1 cellular context compared by ENCODE assay signal in the genomic region with DNA sequence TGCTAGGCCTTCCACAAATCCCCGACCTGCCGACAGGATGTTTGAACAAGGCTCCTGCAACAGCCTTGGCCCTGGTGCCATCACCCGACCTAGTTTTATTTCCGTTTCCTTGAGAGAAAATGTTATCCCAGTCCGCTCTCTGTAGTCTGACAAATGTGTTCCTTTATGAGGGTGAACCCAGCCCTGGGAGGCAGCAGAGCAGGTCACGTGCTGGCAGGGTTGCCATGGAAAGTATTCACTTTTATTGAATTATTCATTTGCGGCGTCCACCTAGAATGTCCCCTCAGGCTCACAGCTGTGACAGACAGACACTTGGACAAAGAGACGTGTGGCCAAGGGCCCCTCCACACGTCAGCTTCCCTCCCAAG.
TF ChIP-seq lines count a peak whose summit lies in the region.

No MANE protein-coding gene starts in this region.

TF ChIP-seq in GM23338, 12 proteins besides CTCF, POLR2A, EP300 and RAD21 (continued from another document):
- TF ChIP-seq, protein P1, sequence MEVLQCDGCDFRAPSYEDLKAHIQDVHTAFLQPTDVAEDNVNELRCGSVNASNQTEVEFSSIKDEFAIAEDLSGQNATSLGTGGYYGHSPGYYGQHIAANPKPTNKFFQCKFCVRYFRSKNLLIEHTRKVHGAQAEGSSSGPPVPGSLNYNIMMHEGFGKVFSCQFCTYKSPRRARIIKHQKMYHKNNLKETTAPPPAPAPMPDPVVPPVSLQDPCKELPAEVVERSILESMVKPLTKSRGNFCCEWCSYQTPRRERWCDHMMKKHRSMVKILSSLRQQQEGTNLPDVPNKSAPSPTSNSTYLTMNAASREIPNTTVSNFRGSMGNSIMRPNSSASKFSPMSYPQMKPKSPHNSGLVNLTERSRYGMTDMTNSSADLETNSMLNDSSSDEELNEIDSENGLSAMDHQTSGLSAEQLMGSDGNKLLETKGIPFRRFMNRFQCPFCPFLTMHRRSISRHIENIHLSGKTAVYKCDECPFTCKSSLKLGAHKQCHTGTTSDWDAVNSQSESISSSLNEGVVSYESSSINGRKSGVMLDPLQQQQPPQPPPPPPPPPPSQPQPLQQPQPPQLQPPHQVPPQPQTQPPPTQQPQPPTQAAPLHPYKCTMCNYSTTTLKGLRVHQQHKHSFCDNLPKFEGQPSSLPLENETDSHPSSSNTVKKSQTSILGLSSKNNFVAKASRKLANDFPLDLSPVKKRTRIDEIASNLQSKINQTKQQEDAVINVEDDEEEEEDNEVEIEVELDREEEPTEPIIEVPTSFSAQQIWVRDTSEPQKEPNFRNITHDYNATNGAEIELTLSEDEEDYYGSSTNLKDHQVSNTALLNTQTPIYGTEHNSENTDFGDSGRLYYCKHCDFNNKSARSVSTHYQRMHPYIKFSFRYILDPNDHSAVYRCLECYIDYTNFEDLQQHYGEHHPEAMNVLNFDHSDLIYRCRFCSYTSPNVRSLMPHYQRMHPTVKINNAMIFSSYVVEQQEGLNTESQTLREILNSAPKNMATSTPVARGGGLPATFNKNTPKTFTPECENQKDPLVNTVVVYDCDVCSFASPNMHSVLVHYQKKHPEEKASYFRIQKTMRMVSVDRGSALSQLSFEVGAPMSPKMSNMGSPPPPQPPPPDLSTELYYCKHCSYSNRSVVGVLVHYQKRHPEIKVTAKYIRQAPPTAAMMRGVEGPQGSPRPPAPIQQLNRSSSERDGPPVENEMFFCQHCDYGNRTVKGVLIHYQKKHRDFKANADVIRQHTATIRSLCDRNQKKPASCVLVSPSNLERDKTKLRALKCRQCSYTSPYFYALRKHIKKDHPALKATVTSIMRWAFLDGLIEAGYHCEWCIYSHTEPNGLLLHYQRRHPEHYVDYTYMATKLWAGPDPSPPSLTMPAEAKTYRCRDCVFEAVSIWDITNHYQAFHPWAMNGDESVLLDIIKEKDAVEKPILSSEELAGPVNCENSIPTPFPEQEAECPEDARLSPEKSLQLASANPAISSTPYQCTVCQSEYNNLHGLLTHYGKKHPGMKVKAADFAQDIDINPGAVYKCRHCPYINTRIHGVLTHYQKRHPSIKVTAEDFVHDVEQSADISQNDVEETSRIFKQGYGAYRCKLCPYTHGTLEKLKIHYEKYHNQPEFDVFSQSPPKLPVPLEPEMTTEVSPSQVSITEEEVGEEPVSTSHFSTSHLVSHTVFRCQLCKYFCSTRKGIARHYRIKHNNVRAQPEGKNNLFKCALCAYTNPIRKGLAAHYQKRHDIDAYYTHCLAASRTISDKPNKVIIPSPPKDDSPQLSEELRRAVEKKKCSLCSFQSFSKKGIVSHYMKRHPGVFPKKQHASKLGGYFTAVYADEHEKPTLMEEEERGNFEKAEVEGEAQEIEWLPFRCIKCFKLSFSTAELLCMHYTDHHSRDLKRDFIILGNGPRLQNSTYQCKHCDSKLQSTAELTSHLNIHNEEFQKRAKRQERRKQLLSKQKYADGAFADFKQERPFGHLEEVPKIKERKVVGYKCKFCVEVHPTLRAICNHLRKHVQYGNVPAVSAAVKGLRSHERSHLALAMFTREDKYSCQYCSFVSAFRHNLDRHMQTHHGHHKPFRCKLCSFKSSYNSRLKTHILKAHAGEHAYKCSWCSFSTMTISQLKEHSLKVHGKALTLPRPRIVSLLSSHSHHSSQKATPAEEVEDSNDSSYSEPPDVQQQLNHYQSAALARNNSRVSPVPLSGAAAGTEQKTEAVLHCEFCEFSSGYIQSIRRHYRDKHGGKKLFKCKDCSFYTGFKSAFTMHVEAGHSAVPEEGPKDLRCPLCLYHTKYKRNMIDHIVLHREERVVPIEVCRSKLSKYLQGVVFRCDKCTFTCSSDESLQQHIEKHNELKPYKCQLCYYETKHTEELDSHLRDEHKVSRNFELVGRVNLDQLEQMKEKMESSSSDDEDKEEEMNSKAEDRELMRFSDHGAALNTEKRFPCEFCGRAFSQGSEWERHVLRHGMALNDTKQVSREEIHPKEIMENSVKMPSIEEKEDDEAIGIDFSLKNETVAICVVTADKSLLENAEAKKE (CRISPR knock-in tag; IDR thresholded peaks at IDR 0.05) = no peak
- TF ChIP-seq POLR2AphosphoS5 (IDR thresholded peaks at IDR 0.05; ENCODE audit: low read depth) (no peak), EZH2 (IDR thresholded peaks at IDR 0.05; ENCODE audit: low read depth, unreplicated experiment) (no peak), STAT1 (IDR thresholded peaks at IDR 0.05; ENCODE audit: unreplicated experiment) (no peak), ZNF114 (CRISPR knock-in tag; IDR thresholded peaks at IDR 0.05) (no peak), EZH2phosphoT487 (IDR thresholded peaks at IDR 0.05; ENCODE audit: unreplicated experiment) (no peak), NANOG (IDR thresholded peaks at IDR 0.05; ENCODE audit: borderline replicate concordance) (no peak)
- TF ChIP-seq, protein P2, sequence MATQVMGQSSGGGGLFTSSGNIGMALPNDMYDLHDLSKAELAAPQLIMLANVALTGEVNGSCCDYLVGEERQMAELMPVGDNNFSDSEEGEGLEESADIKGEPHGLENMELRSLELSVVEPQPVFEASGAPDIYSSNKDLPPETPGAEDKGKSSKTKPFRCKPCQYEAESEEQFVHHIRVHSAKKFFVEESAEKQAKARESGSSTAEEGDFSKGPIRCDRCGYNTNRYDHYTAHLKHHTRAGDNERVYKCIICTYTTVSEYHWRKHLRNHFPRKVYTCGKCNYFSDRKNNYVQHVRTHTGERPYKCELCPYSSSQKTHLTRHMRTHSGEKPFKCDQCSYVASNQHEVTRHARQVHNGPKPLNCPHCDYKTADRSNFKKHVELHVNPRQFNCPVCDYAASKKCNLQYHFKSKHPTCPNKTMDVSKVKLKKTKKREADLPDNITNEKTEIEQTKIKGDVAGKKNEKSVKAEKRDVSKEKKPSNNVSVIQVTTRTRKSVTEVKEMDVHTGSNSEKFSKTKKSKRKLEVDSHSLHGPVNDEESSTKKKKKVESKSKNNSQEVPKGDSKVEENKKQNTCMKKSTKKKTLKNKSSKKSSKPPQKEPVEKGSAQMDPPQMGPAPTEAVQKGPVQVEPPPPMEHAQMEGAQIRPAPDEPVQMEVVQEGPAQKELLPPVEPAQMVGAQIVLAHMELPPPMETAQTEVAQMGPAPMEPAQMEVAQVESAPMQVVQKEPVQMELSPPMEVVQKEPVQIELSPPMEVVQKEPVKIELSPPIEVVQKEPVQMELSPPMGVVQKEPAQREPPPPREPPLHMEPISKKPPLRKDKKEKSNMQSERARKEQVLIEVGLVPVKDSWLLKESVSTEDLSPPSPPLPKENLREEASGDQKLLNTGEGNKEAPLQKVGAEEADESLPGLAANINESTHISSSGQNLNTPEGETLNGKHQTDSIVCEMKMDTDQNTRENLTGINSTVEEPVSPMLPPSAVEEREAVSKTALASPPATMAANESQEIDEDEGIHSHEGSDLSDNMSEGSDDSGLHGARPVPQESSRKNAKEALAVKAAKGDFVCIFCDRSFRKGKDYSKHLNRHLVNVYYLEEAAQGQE (IDR thresholded peaks at IDR 0.05; ENCODE audit: unreplicated experiment) = no peak
